ENCODE assay signal across 12 cellular contexts in the genomic region with DNA sequence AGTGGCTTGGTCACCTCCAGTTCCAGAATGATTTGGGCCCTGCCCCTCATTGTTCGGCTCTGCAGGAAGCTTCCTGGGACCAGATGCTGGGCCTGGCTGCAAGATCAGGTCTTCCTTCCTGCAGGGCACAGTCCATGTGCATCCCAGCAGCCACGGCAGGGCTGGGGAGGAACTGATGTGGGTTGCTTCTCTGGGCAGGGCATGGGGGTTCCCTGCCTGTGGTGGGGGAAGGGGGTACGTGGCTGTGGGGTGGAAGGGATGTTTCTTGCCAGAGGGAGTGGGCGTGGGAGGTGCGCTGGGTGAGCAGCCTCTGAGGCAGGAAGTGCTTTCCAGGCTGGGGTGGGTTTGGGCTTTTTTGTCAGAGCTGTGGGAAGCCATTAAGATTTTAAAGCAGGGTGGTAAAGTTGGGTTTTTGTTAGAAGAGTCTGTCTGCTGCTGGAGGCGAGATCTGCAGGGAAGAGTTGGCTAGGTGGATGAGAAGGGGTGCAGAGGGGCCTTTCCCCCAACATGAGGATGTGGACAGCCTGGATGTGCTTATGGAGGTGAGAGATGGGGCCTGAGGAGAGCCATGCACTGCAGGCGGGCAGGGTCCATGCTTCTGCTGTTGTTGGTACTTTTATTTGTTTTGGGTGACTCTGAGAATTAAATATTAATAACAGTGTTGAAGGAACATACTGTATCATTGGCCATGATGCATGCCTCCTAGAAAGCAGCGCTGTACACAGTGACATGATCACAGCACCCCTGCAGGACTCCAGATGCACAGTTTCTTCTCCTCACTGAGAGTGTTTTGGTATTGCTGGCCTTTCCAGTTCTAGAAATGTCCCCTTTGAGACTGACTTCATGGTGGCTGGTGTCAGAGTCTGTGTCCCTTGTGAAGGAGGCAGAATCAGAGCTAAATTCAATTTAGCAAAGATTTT. TPM values are rescaled to one million over a fixed set of nuclear protein-coding genes. Genes with fewer than 3 reads are reported as not detected.
A peak's percentile ranks its signal among the peaks of the same experiment; 100 is the strongest.
DNase-seq lines count a peak whose midpoint lies in the region; ATAC-seq, FAIRE-seq and TF ChIP-seq lines count a peak whose summit lies in the region.
"Had no signal": no experiment of that assay in that cellular context is flagged by ENCODE, and none has a peak within 500 bp of the region (broad histone marks: within the 10 kb centered on the region; RNA-seq: fewer than 3 reads in every experiment).

No MANE protein-coding gene starts in this region.

- no peak overlapping the region; the same call in 1 of the 2 replicates for H4K8ac ChIP-seq in H1 (ENCODE audit: extremely low read depth, insufficient read depth, low read length)

- H3K79me1 ChIP-seq in H1 (ENCODE audit: low read depth, low read length), result no peaks in the 10 kb centered on the region

- H3K4me3 Mint-ChIP-seq in activated CD4-positive, alpha-beta T cell treated with anti-CD3 and anti-CD28 coated beads, Interleukin-2, amount 10 ng/mL, durations not matched to agents 7 days and 5 days, result peak overlapping the region; percentile 50
- peak overlapping the region; percentile 34 to 47 for H3K4me3 Mint-ChIP-seq in stimulated activated naive B cell treated with anti-CD40 and anti-IgM and Interleukin-4, amounts not matched to agents 10 μg/mL and 1 μg/mL and 100 μg/mL, for 72 hours

- H2BK20ac ChIP-seq in H1 (ENCODE audit: low read length), result 0 out of 2 replicates have a peak overlapping the region, but pooled peaks have one; percentile 13

- H3K9me3 ChIP-seq in H1 (ENCODE audit: insufficient read depth in 2 of 2, low read depth in 1 of 2, low read length in 1 of 2), result no peaks in the 10 kb centered on the region
- H3K9me3 ChIP-seq: psoas muscle had no signal

- 80% methylated on average over 8 of the region's 8 CpGs; no CpG with 5 or more reads in 1 of the 2 experiments for WGBS in H1 (ENCODE audit: extremely low coverage in 1 of 2, insufficient coverage in 1 of 2, insufficient read length in 1 of 2, insufficient replicate concordance in 2 of 2, low coverage in 1 of 2, low lambda C conversion rate in 2 of 2, missing lambda C conversion rate in 1 of 2), 2 experiments

- H3K4ac ChIP-seq in H1 (replicated peaks; ENCODE audit: insufficient read length, low read depth, low read length), result no peak overlapping the region

- POLR2A ChIA-PET in activated CD4-positive, alpha-beta T cell treated with anti-CD3 and anti-CD28 coated beads, Interleukin-2, amount 10 ng/mL, durations not matched to agents 7 days and 5 days (lab: Charles Lee), result no interaction called here
- POLR2A ChIA-PET in H1 (lab: Charles Lee; ENCODE audit: partially characterized antibody), result interaction anchor here (1.2 kb wide), 1 partner anchor 12 kb away, joined by 3 read pairs; no protein-coding TSS in a partner anchor

- peak overlapping the region; percentile 75; the same call in 1 of the 2 replicates for H2BK5ac ChIP-seq in H1 (ENCODE audit: low read depth, low read length)

- H4K5ac ChIP-seq in H1 (ENCODE audit: insufficient read length, low read depth, low read length), result no peak overlapping the region

- no peak overlapping the region for H3K27ac ChIP-seq in H1 (ENCODE audit: low read depth, low read length)
- H3K27ac ChIP-seq: 22Rv1, psoas muscle had no signal

- no peaks in the 10 kb centered on the region for H3K9me3 Mint-ChIP-seq in activated CD4-positive, alpha-beta T cell treated with anti-CD3 and anti-CD28 coated beads, Interleukin-2, amount 10 ng/mL, durations not matched to agents 7 days and 5 days
- no peaks in the 10 kb centered on the region for H3K9me3 Mint-ChIP-seq in stimulated activated naive B cell treated with anti-CD40 and anti-IgM and Interleukin-4, amounts not matched to agents 10 μg/mL and 1 μg/mL and 100 μg/mL, for 72 hours

- H3K18ac ChIP-seq in H1 (ENCODE audit: extremely low read depth, low read length), result no peak overlapping the region

- peak overlapping the region; percentile 87 for H3K27ac Mint-ChIP-seq in activated CD4-positive, alpha-beta T cell treated with anti-CD3 and anti-CD28 coated beads, Interleukin-2, amount 10 ng/mL, durations not matched to agents 7 days and 5 days
- peak overlapping the region; percentile 94 for H3K27ac Mint-ChIP-seq in stimulated activated naive B cell treated with anti-CD40 and anti-IgM and Interleukin-4, amounts not matched to agents 10 μg/mL and 1 μg/mL and 100 μg/mL, for 72 hours

- no peak for FAIRE-seq in H1 (lab: Jason Lieb, UNC)

- no peak overlapping the region for H3K23ac ChIP-seq in H1 (ENCODE audit: insufficient read length)

- H4K91ac ChIP-seq in H1 (replicated peaks; ENCODE audit: insufficient read length, low read length), result peak overlapping the region; percentile 41

- peak; percentile 38 to 48 for ATAC-seq in activated CD4-positive, CD25-positive, alpha-beta regulatory T cell treated with anti-CD3 and anti-CD28 coated beads, Interleukin-2, amount 50 U/mL, for 24 hours
- peak; percentile 58 to 66 for ATAC-seq in stimulated activated naive B cell treated with anti-CD40 and anti-IgM and Interleukin-4, amounts not matched to agents 10 μg/mL and 1 μg/mL and 100 μg/mL, for 72 hours (replicated peaks)
- ATAC-seq: psoas muscle had no signal

- CTCF ChIA-PET in activated CD4-positive, alpha-beta T cell treated with anti-CD3 and anti-CD28 coated beads, Interleukin-2, amount 10 ng/mL, durations not matched to agents 7 days and 5 days (lab: Charles Lee), result interaction anchor here (1.1 to 2.4 kb wide), 3 partner anchors 11 to 44 kb away, joined by 3 to 14 read pairs (median 4); no protein-coding TSS in a partner anchor
- CTCF ChIA-PET in H1 (lab: Charles Lee; ENCODE audit: partially characterized antibody), result interaction anchor here (0.7 to 4.0 kb wide), 6 partner anchors 15 to 50 kb away, joined by 3 to 40 read pairs (median 4); no protein-coding TSS in a partner anchor

- no peak overlapping the region for H3K4me3 ChIP-seq in H1 (ENCODE audit: extremely low read depth in 1 of 4, insufficient read depth in 2 of 4, low read depth in 3 of 4, low read length in 4 of 4)
- H3K4me3 ChIP-seq: psoas muscle had no signal

- no peak overlapping the region for H2AFZ ChIP-seq in H1 (ENCODE audit: low read length)

- no peaks in the 10 kb centered on the region for H3K27me3 Mint-ChIP-seq in activated CD4-positive, alpha-beta T cell treated with anti-CD3 and anti-CD28 coated beads, Interleukin-2, amount 10 ng/mL, durations not matched to agents 7 days and 5 days
- no peaks in the 10 kb centered on the region for H3K27me3 Mint-ChIP-seq in stimulated activated naive B cell treated with anti-CD40 and anti-IgM and Interleukin-4, amounts not matched to agents 10 μg/mL and 1 μg/mL and 100 μg/mL, for 72 hours

- TF ChIP-seq CTCF in H1 (IDR thresholded peaks at IDR 0.05; ENCODE audit: control extremely low read depth in 1 of 3, insufficient read depth in 1 of 3, low read depth in 1 of 3, low read length in 3 of 3), result no peak

- no peaks in the 10 kb centered on the region for H3K27me3 ChIP-seq in H1 (replicated peaks in 1 of 4; ENCODE audit: control insufficient read depth in 3 of 4, extremely low read depth in 1 of 4, insufficient read depth in 3 of 4, low read length in 3 of 4)

- no peak for TF ChIP-seq POLR2A in H1 (IDR thresholded peaks at IDR 0.05; ENCODE audit: control extremely low read depth in 1 of 2, low read depth in 2 of 2, low read length in 2 of 2)

- H3K14ac ChIP-seq in H1 (ENCODE audit: insufficient read length), result no peak overlapping the region

- H2BK15ac ChIP-seq in H1 (ENCODE audit: low read length), result 0 out of 2 replicates have a peak overlapping the region, but pooled peaks have one; percentile 46

- H3K36me3 Mint-ChIP-seq in activated CD4-positive, alpha-beta T cell treated with anti-CD3 and anti-CD28 coated beads, Interleukin-2, amount 10 ng/mL, durations not matched to agents 7 days and 5 days (ENCODE audit: low read depth), result peaks cover 51% of the 10 kb centered on the region
- peaks cover 50 to 60% of the 10 kb centered on the region in 2 donors for H3K36me3 Mint-ChIP-seq in stimulated activated naive B cell treated with anti-CD40 and anti-IgM and Interleukin-4, amounts not matched to agents 10 μg/mL and 1 μg/mL and 100 μg/mL, for 72 hours

- H2AK5ac ChIP-seq in H1 (ENCODE audit: low read depth, low read length), result peak overlapping the region; percentile 69

- no peaks in the 10 kb centered on the region for H3K23me2 ChIP-seq in H1 (ENCODE audit: low read depth, low read length)

- peak overlapping the region; percentile 80; the same call in 1 of the 2 replicates for H2BK12ac ChIP-seq in H1 (ENCODE audit: low read depth, low read length)

- H2BK120ac ChIP-seq in H1 (replicated peaks; ENCODE audit: low read depth, low read length), result no peak overlapping the region

- no peaks in the 10 kb centered on the region for H4K20me1 ChIP-seq in H1 (replicated peaks in 1 of 2; ENCODE audit: control insufficient read depth in 1 of 2, insufficient read depth in 2 of 2, low read length in 2 of 2)

- TF ChIP-seq EP300 in H1 (IDR thresholded peaks at IDR 0.05; ENCODE audit: borderline replicate concordance in 1 of 2, low read depth in 2 of 2, low read length in 2 of 2), result no peak

- H3K4me1 ChIP-seq in H1 (replicated peaks in 1 of 4; ENCODE audit: control insufficient read depth in 3 of 4, insufficient read depth in 4 of 4, low read length in 3 of 4), result peaks cover 5 to 10% (median 7%) of the 10 kb centered on the region in 4 experiments; a peak in 5 of 7 replicates
- H3K4me1 ChIP-seq: psoas muscle had no signal

- TF ChIP-seq RAD21 in H1 (IDR thresholded peaks at IDR 0.05 in 1 of 2, conservative IDR thresholded peaks at IDR 0.05 in 1 of 2; ENCODE audit: low read depth in 2 of 2, low read length in 2 of 2), result no peak

- H3K4me2 ChIP-seq in H1 (ENCODE audit: insufficient read depth in 1 of 2, low read depth in 2 of 2, low read length in 2 of 2), result no peak overlapping the region; a peak in 1 of 4 replicates

- intact Hi-C loops in cardiac septum (cut with DNase I), result no loop called here

- peaks cover 72% of the 10 kb centered on the region for H3K4me1 Mint-ChIP-seq in activated CD4-positive, alpha-beta T cell treated with anti-CD3 and anti-CD28 coated beads, Interleukin-2, amount 10 ng/mL, durations not matched to agents 7 days and 5 days
- peaks cover 46 to 68% of the 10 kb centered on the region in 2 donors for H3K4me1 Mint-ChIP-seq in stimulated activated naive B cell treated with anti-CD40 and anti-IgM and Interleukin-4, amounts not matched to agents 10 μg/mL and 1 μg/mL and 100 μg/mL, for 72 hours

- DNase-seq in activated CD4-positive, CD25-positive, alpha-beta regulatory T cell treated with anti-CD3 and anti-CD28 coated beads, Interleukin-2, amount 50 U/mL, for 72 hours, result no peak
- DNase-seq in activated CD4-positive, alpha-beta T cell treated with anti-CD3 and anti-CD28 coated beads, Interleukin-2, amount 10 ng/mL, durations not matched to agents 7 days and 5 days, result peak; percentile 55
- DNase-seq in H1 (ENCODE audit: low read depth in 1 of 2, low spot score in 2 of 2), result no peak
- DNase-seq in stimulated activated naive B cell treated with anti-CD40 and anti-IgM and Interleukin-4, amounts not matched to agents 10 μg/mL and 1 μg/mL and 100 μg/mL, for 72 hours, result no peak
- DNase-seq in cardiac septum (ENCODE audit: low spot score), result no peak
- no peak for DNase-seq in SKM-1 (lab: John Stamatoyannopoulos, UW; ENCODE audit: unreplicated experiment)
- DNase-seq in RPMI8226, result no peak
- DNase-seq: anterior cingulate cortex, NCI-H345, psoas muscle had no signal

- no peaks in the 10 kb centered on the region for H3K36me3 ChIP-seq in H1 (ENCODE audit: control insufficient read depth in 2 of 4, insufficient read depth in 4 of 4, low read length in 3 of 4)

- H3K56ac ChIP-seq in H1 (replicated peaks; ENCODE audit: insufficient read length, low read depth, low read length), result no peak overlapping the region

- no peak overlapping the region for H3K9ac ChIP-seq in H1 (replicated peaks in 1 of 4; ENCODE audit: extremely low read depth in 1 of 4, low read depth in 3 of 4, low read length in 3 of 4)

- no peaks in the 10 kb centered on the region for H3K79me2 ChIP-seq in H1 (ENCODE audit: control insufficient read depth in 1 of 2, insufficient read depth in 2 of 2, low read length in 2 of 2)

RNA-seq across cellular contexts. Expression of gene DGKD, which starts 45.3 kb away (rescaled TPM):
- total RNA-seq in activated CD4-positive, alpha-beta T cell treated with anti-CD3 and anti-CD28 coated beads, Interleukin-2, amount 10 ng/mL, durations not matched to agents 7 days and 5 days, result 10 to 100 TPM; 84.1 to 97.5 TPM
- 30.9 and 31.3 TPM in 2 replicates for total RNA-seq in H1 (2021; fragmentation: NEBNext Ultra II Directional; extraction: Animal tissue kit (Norgen Biotek cat#: 25700))
- 7.7 and 16.6 TPM in 2 replicates for polyA plus RNA-seq in H1 (2011; rRNA removed)
- 13.0 TPM for polyA plus RNA-seq in H1 (2011; cell fraction: cytosol; rRNA removed)
- polyA plus RNA-seq in H1 (2011; cell fraction: nucleus; rRNA removed), result 71.8 TPM
- 11.2 to 22.9 TPM (median 14.6 TPM) in 4 replicates for polyA plus RNA-seq in H1 (2012, experiment 1 of 2)
- polyA plus RNA-seq in H1 (2012, experiment 2 of 2), result 9.4 TPM
- polyA plus RNA-seq in H1 (2013, experiment 1 of 2), result 8.8 TPM
- 8.9 TPM for polyA plus RNA-seq in H1 (2013, experiment 2 of 2)
- 33.2 and 44.4 TPM in 2 replicates for polyA minus RNA-seq in H1 (2011; rRNA and poly(A)+ RNA removed)
- 13.4 TPM for polyA minus RNA-seq in H1 (2011; cell fraction: cytosol; rRNA and poly(A)+ RNA removed)
- polyA minus RNA-seq in H1 (2011; cell fraction: nucleus; rRNA and poly(A)+ RNA removed), result 21.6 TPM
- 100 TPM for total RNA-seq in cardiac septum
